Comparison of ENCODE assay signal across 9 cellular contexts in genomic region chr7:100169147-100169850, GRCh38. TPM values are rescaled to one million over a fixed set of nuclear protein-coding genes. Genes with fewer than 3 reads are reported as not detected.
A peak's percentile ranks its signal among the peaks of the same experiment; 100 is the strongest.
DNase-seq lines count a peak whose midpoint lies in the region; ATAC-seq and TF ChIP-seq lines count a peak whose summit lies in the region.
"Had no signal": no experiment of that assay in that cellular context is flagged by ENCODE, and none has a peak within 500 bp of the region (broad histone marks: within the 10 kb centered on the region; RNA-seq: fewer than 3 reads in every experiment).

No MANE protein-coding gene starts in this region.

- CTCF ChIA-PET in activated CD4-positive, alpha-beta T cell treated with anti-CD3 and anti-CD28 coated beads, Interleukin-2, amount 10 ng/mL, durations not matched to agents 7 days and 5 days (lab: Charles Lee): interaction anchor here (1.1 to 2.1 kb wide), 2 partner anchors 8 to 36 kb away, joined by 4 to 7 read pairs; partner anchors contain the start of genes GPC2 and STAG3

- no peak for TF ChIP-seq CTCF in chondrocyte (IDR thresholded peaks at IDR 0.05)

- DNase-seq in activated CD4-positive, alpha-beta T cell treated with anti-CD3 and anti-CD28 coated beads, Interleukin-2, amount 10 ng/mL, durations not matched to agents 7 days and 5 days: peak; percentile 31
- DNase-seq in activated CD4-positive, alpha-beta T cell treated with anti-CD3 and anti-CD28 coated beads, Interleukin-2, amount 50 U/mL, for 1 hour: no peak
- DNase-seq in NCI-H69 (lab: John Stamatoyannopoulos, UW) (peak; percentile 59), chondrocyte (ENCODE audit: low spot score) (peak; percentile 21), NCI-H774 (lab: John Stamatoyannopoulos, UW) (no peak), AG08395 (ENCODE audit: low spot score) (no peak)
- no peak for DNase-seq in stimulated activated naive CD8-positive, alpha-beta T cell treated with anti-CD3 and anti-CD28 coated beads, Interleukin-15, amount 100 ng/mL, for 72 hours
- no peak for DNase-seq in stimulated activated CD4-positive, alpha-beta T cell treated with anti-CD3 and anti-CD28 coated beads, Interleukin-2, amount 100 ng/mL, for 24 hours
- DNase-seq: activated CD8-positive, alpha-beta memory T cell treated with anti-CD3 and anti-CD28 coated beads, Interleukin-2, amount 50 U/mL, for 48 hours had no signal

- H3K4me3 Mint-ChIP-seq in activated CD4-positive, alpha-beta T cell treated with anti-CD3 and anti-CD28 coated beads, Interleukin-2, amount 10 ng/mL, durations not matched to agents 7 days and 5 days: peak overlapping the region; percentile 78
- no peak overlapping the region for H3K4me3 Mint-ChIP-seq in chondrocyte (ENCODE audit: unreplicated experiment)
- H3K4me3 Mint-ChIP-seq in stimulated activated naive CD8-positive, alpha-beta T cell treated with anti-CD3 and anti-CD28 coated beads, Interleukin-15, amount 100 ng/mL, for 72 hours: peak overlapping the region; percentile 82 to 89

- peak; percentile 16 for ATAC-seq in stimulated activated naive CD8-positive, alpha-beta T cell treated with anti-CD3 and anti-CD28 coated beads, Interleukin-15, amount 100 ng/mL, for 72 hours

- peak overlapping the region; percentile 94 for H3K27ac Mint-ChIP-seq in activated CD4-positive, alpha-beta T cell treated with anti-CD3 and anti-CD28 coated beads, Interleukin-2, amount 10 ng/mL, durations not matched to agents 7 days and 5 days
- H3K27ac Mint-ChIP-seq in chondrocyte (ENCODE audit: unreplicated experiment): no peak overlapping the region
- peak overlapping the region in 1 of 2 donors; percentile 94 for H3K27ac Mint-ChIP-seq in stimulated activated naive CD8-positive, alpha-beta T cell treated with anti-CD3 and anti-CD28 coated beads, Interleukin-15, amount 100 ng/mL, for 72 hours

- peaks cover 69% of the 10 kb centered on the region for H3K4me1 Mint-ChIP-seq in activated CD4-positive, alpha-beta T cell treated with anti-CD3 and anti-CD28 coated beads, Interleukin-2, amount 10 ng/mL, durations not matched to agents 7 days and 5 days
- peaks cover 24% of the 10 kb centered on the region for H3K4me1 Mint-ChIP-seq in chondrocyte (ENCODE audit: low read depth)
- H3K4me1 Mint-ChIP-seq in stimulated activated naive CD8-positive, alpha-beta T cell treated with anti-CD3 and anti-CD28 coated beads, Interleukin-15, amount 100 ng/mL, for 72 hours: peaks cover 67% of the 10 kb centered on the region

- H3K36me3 Mint-ChIP-seq in activated CD4-positive, alpha-beta T cell treated with anti-CD3 and anti-CD28 coated beads, Interleukin-2, amount 10 ng/mL, durations not matched to agents 7 days and 5 days (ENCODE audit: low read depth): peaks cover 10% of the 10 kb centered on the region
- peaks cover 6% of the 10 kb centered on the region for H3K36me3 Mint-ChIP-seq in chondrocyte (ENCODE audit: low read depth)

- POLR2A ChIA-PET in activated CD4-positive, alpha-beta T cell treated with anti-CD3 and anti-CD28 coated beads, Interleukin-2, amount 10 ng/mL, durations not matched to agents 7 days and 5 days (lab: Charles Lee): no interaction called here

- H3K27me3 Mint-ChIP-seq in activated CD4-positive, alpha-beta T cell treated with anti-CD3 and anti-CD28 coated beads, Interleukin-2, amount 10 ng/mL, durations not matched to agents 7 days and 5 days: peaks cover 9% of the 10 kb centered on the region
- peaks cover 5% of the 10 kb centered on the region for H3K27me3 Mint-ChIP-seq in chondrocyte (ENCODE audit: low read depth)
- H3K27me3 Mint-ChIP-seq in stimulated activated naive CD8-positive, alpha-beta T cell treated with anti-CD3 and anti-CD28 coated beads, Interleukin-15, amount 100 ng/mL, for 72 hours: no peaks in the 10 kb centered on the region

- H3K9me3 Mint-ChIP-seq in activated CD4-positive, alpha-beta T cell treated with anti-CD3 and anti-CD28 coated beads, Interleukin-2, amount 10 ng/mL, durations not matched to agents 7 days and 5 days: no peaks in the 10 kb centered on the region
- H3K9me3 Mint-ChIP-seq in chondrocyte (ENCODE audit: low read depth): no peaks in the 10 kb centered on the region
- no peaks in the 10 kb centered on the region for H3K9me3 Mint-ChIP-seq in stimulated activated naive CD8-positive, alpha-beta T cell treated with anti-CD3 and anti-CD28 coated beads, Interleukin-15, amount 100 ng/mL, for 72 hours

RNA-seq across cellular contexts. Expression of gene GAL3ST4, which starts 0.9 kb away (rescaled TPM):
- total RNA-seq in activated CD4-positive, alpha-beta T cell treated with anti-CD3 and anti-CD28 coated beads, Interleukin-2, amount 10 ng/mL, durations not matched to agents 7 days and 5 days: 10 to 100 TPM; 14.2 to 15.6 TPM
- total RNA-seq in chondrocyte: 1.8 to 4.9 TPM (median 4.3 TPM) in 3 replicates

RNA-seq across cellular contexts. Expression of gene GPC2, which starts 7.9 kb away (rescaled TPM):
- 10 to 100 TPM; 13.9 to 20.9 TPM for total RNA-seq in activated CD4-positive, alpha-beta T cell treated with anti-CD3 and anti-CD28 coated beads, Interleukin-2, amount 10 ng/mL, durations not matched to agents 7 days and 5 days
- 6.2 to 7.3 TPM (median 6.7 TPM) in 3 replicates for total RNA-seq in chondrocyte

RNA-seq across cellular contexts. Expression of gene STAG3, which starts 8.4 kb away (rescaled TPM):
- 10 to 100 TPM; 24.2 to 24.7 TPM for total RNA-seq in activated CD4-positive, alpha-beta T cell treated with anti-CD3 and anti-CD28 coated beads, Interleukin-2, amount 10 ng/mL, durations not matched to agents 7 days and 5 days
- 0.57 to 1.2 TPM (median 0.64 TPM) in 3 replicates for total RNA-seq in chondrocyte

RNA-seq across cellular contexts. Expression of gene TRAPPC14, which starts 10.8 kb away (rescaled TPM):
- total RNA-seq in activated CD4-positive, alpha-beta T cell treated with anti-CD3 and anti-CD28 coated beads, Interleukin-2, amount 10 ng/mL, durations not matched to agents 7 days and 5 days: 10 to 100 TPM; 54.0 to 54.6 TPM
- total RNA-seq in chondrocyte: 15.4 to 19.7 TPM (median 16.3 TPM) in 3 replicates

RNA-seq across cellular contexts. Expression of gene LAMTOR4, which starts 20.6 kb away (rescaled TPM):
- total RNA-seq in activated CD4-positive, alpha-beta T cell treated with anti-CD3 and anti-CD28 coated beads, Interleukin-2, amount 10 ng/mL, durations not matched to agents 7 days and 5 days: 100 to 1,000 TPM; 124 to 172 TPM
- total RNA-seq in chondrocyte: 73.2 to 89.4 TPM (median 75.7 TPM) in 3 replicates

Comparison
In these comparisons a context has a peak if more than half of its experiments do, and no peak if none do; other contexts are left out.
1. DNase-seq: peak in activated CD4-positive, alpha-beta T cell treated with anti-CD3 and anti-CD28 coated beads, Interleukin-2, amount 10 ng/mL, durations not matched to agents 7 days and 5 days (single experiment), NCI-H69 (single experiment) and chondrocyte (single experiment); none in activated CD4-positive, alpha-beta T cell treated with anti-CD3 and anti-CD28 coated beads, Interleukin-2, amount 50 U/mL, for 1 hour (single experiment), stimulated activated naive CD8-positive, alpha-beta T cell treated with anti-CD3 and anti-CD28 coated beads, Interleukin-15, amount 100 ng/mL, for 72 hours (0 of 2), NCI-H774 (single experiment), AG08395 (single experiment) and stimulated activated CD4-positive, alpha-beta T cell treated with anti-CD3 and anti-CD28 coated beads, Interleukin-2, amount 100 ng/mL, for 24 hours (0 of 2).
2. RNA of gene STAG3, which starts 8.4 kb away (total RNA-seq): 24.2 to 24.7 TPM in activated CD4-positive, alpha-beta T cell treated with anti-CD3 and anti-CD28 coated beads, Interleukin-2, amount 10 ng/mL, durations not matched to agents 7 days and 5 days; 0.57 to 1.2 TPM in chondrocyte; every median in the first group is over 10 times any median in the second.